9 cellular contexts compared by ENCODE assay signal in genomic region chr5:141747646-141748229, GRCh38.
DNase-seq lines count a peak whose midpoint lies in the region; ATAC-seq and TF ChIP-seq lines count a peak whose summit lies in the region.
"Had no signal": no experiment of that assay in that cellular context is flagged by ENCODE, and none has a peak within 500 bp of the region (broad histone marks: within the 10 kb centered on the region; RNA-seq: fewer than 3 reads in every experiment).

No MANE protein-coding gene starts in this region.

- peak overlapping the region; percentile 69 for H3K4me2 ChIP-seq in OCI-LY3 (ENCODE audit: low read length)

- no peaks in the 10 kb centered on the region for H3K9me3 Mint-ChIP-seq in activated CD4-positive, alpha-beta T cell treated with anti-CD3 and anti-CD28 coated beads, Interleukin-2, amount 10 ng/mL, durations not matched to agents 24 days and 14 days

- peak overlapping the region; percentile 35 for H3K4me3 ChIP-seq in OCI-LY3 (ENCODE audit: low read length)

- no peaks in the 10 kb centered on the region for H3K4me1 Mint-ChIP-seq in activated CD4-positive, alpha-beta T cell treated with anti-CD3 and anti-CD28 coated beads, Interleukin-2, amount 10 ng/mL, durations not matched to agents 24 days and 14 days

- H3K27me3 ChIP-seq in OCI-LY3 (ENCODE audit: low read depth, low read length): no peaks in the 10 kb centered on the region

- intact Hi-C loops in activated CD4-positive, alpha-beta T cell treated with anti-CD3 and anti-CD28 coated beads, Interleukin-2, amount 10 ng/mL, durations not matched to agents 24 days and 14 days (cut with micrococcal nuclease): no loop called here
- intact Hi-C loops in left colon (cut with DNase I, micrococcal nuclease): no loop called here

- ATAC-seq in GM18909 (IDR thresholded peaks at IDR 0.05; ENCODE audit: poor library complexity, unreplicated experiment) (peak; percentile 62), HG02981 (IDR thresholded peaks at IDR 0.05; ENCODE audit: unreplicated experiment) (peak; percentile 41), left colon (no peak)

- no peak overlapping the region for H3K4me3 Mint-ChIP-seq in activated CD4-positive, alpha-beta T cell treated with anti-CD3 and anti-CD28 coated beads, Interleukin-2, amount 10 ng/mL, durations not matched to agents 24 days and 14 days

- H3K27me3 Mint-ChIP-seq in activated CD4-positive, alpha-beta T cell treated with anti-CD3 and anti-CD28 coated beads, Interleukin-2, amount 10 ng/mL, durations not matched to agents 24 days and 14 days: peaks cover 32% of the 10 kb centered on the region

- H4K20me1 ChIP-seq in OCI-LY3 (ENCODE audit: insufficient read depth, low read length): no peaks in the 10 kb centered on the region

- no peak for TF ChIP-seq CTCF in OCI-LY3 (IDR thresholded peaks at IDR 0.05; ENCODE audit: low read depth, low read length)

- H3K9me3 ChIP-seq in OCI-LY3 (ENCODE audit: insufficient read depth, low read length): no peaks in the 10 kb centered on the region

- H3K79me2 ChIP-seq in OCI-LY3 (ENCODE audit: low read length): no peaks in the 10 kb centered on the region

- peak overlapping the region; percentile 11; the same call in 1 of the 2 replicates for H3K9ac ChIP-seq in OCI-LY3 (ENCODE audit: low read length)

- DNase-seq in putamen (ENCODE audit: low spot score) (peak; percentile 49), left colon (no peak)
- DNase-seq in stimulated activated naive CD4-positive, alpha-beta T cell treated with Interleukin-2 at 50 U/mL for 16 hours (lab: John Stamatoyannopoulos, UW): no peak
- no peak for DNase-seq in activated CD4-positive, alpha-beta T cell treated with anti-CD3 and anti-CD28 coated beads, Interleukin-2, amount 10 ng/mL, durations not matched to agents 24 days and 14 days
- DNase-seq: activated CD4-positive, alpha-beta T cell treated with anti-CD3 and anti-CD28 coated beads, Interleukin-2, amount 50 U/mL, for 4 hours; DND-41 had no signal

- no peaks in the 10 kb centered on the region for H3K36me3 Mint-ChIP-seq in activated CD4-positive, alpha-beta T cell treated with anti-CD3 and anti-CD28 coated beads, Interleukin-2, amount 10 ng/mL, durations not matched to agents 24 days and 14 days (ENCODE audit: low read depth)

- peaks cover 18% of the 10 kb centered on the region for H3K4me1 ChIP-seq in OCI-LY3 (ENCODE audit: low read length)

- no peak overlapping the region for H3K27ac Mint-ChIP-seq in activated CD4-positive, alpha-beta T cell treated with anti-CD3 and anti-CD28 coated beads, Interleukin-2, amount 10 ng/mL, durations not matched to agents 24 days and 14 days

- no peaks in the 10 kb centered on the region for H3K36me3 ChIP-seq in OCI-LY3 (replicated peaks; ENCODE audit: low read depth, low read length)

- H2AFZ ChIP-seq in OCI-LY3 (ENCODE audit: low read depth, low read length): no peak overlapping the region

- H3K27ac ChIP-seq in OCI-LY3 (ENCODE audit: low read length): no peak overlapping the region
